ENCODE assay signal across 8 cellular contexts in genomic region chr16:19555186-19555937, GRCh38. TPM values are rescaled to one million over a fixed set of nuclear protein-coding genes. Genes with fewer than 3 reads are reported as not detected.
DNase-seq lines count a peak whose midpoint lies in the region; FAIRE-seq and TF ChIP-seq lines count a peak whose summit lies in the region.

VPS35L (plus strand) TSS chr16:19555703; CDS start chr16:19555730, 27 bp downstream.

- H2BK5ac ChIP-seq in H9 (ENCODE audit: insufficient read length, low read length), result no peak within 1 kb of the TSS

- H2BK15ac ChIP-seq in H9 (ENCODE audit: low read depth, low read length), result no peak within 1 kb of the TSS

- H3K79me2 ChIP-seq in H9 (ENCODE audit: insufficient read depth, low read length) (no peaks in the 10 kb centered on the region), neural cell (replicated peaks; ENCODE audit: insufficient read depth, low read length) (peaks cover 11% of the 10 kb centered on the region)

- no peaks in the 10 kb centered on the region for H4K20me1 ChIP-seq in H9 (ENCODE audit: control insufficient read depth, insufficient read depth, insufficient read length)
- H4K20me1 ChIP-seq in neural cell (ENCODE audit: insufficient read depth), result no peaks in the 10 kb centered on the region

- H3K36me3 ChIP-seq in MG63 (peaks cover 20% of the 10 kb centered on the region), neural cell (ENCODE audit: insufficient read depth, low read length) (peaks cover 5% of the 10 kb centered on the region), stomach (peaks cover 0 to 17% (median 16%) of the 10 kb centered on the region in 4 donors)

- no peak within 1 kb of the TSS for H3K23ac ChIP-seq in H9 (ENCODE audit: insufficient read length, low read depth, low read length)

- peak within 1 kb of the TSS; percentile 53 for H3K18ac ChIP-seq in H9 (ENCODE audit: insufficient read length, low read depth, low read length)

- peak within 1 kb of the TSS; percentile 84 for H3K14ac ChIP-seq in H9 (ENCODE audit: insufficient read depth, low read length)

- DNase-seq in H9 (peak; percentile 99), MG63 (peak; percentile 97), SIG-M5 (lab: John Stamatoyannopoulos, UW) (peak; percentile 81), activated gamma-delta T cell treated with Interleukin-2 at 50 U/mL for 16 hours (peak; percentile 96), fibroblast of the conjunctiva (ENCODE audit: low read depth) (peak; percentile 98), stomach (peak; percentile 97)

- peaks cover 16 to 17% of the 10 kb centered on the region in 2 experiments for H3K4me1 Mint-ChIP-seq in H9

- H2AFZ ChIP-seq in H9 (ENCODE audit: low read length), result no peak within 1 kb of the TSS
- peak within 1 kb of the TSS; percentile 97 for H2AFZ ChIP-seq in neural cell (ENCODE audit: low read depth, low read length)

- no peak within 1 kb of the TSS for H4K8ac ChIP-seq in H9 (replicated peaks; ENCODE audit: insufficient read length, low read depth, low read length)

- H3K4me2 ChIP-seq in H9 (ENCODE audit: insufficient read depth, insufficient read length, low read length) (peak within 1 kb of the TSS; percentile 58), neural cell (ENCODE audit: low read length) (peak within 1 kb of the TSS; percentile 78)

- peak; percentile 52 for TF ChIP-seq RAD21 in neural cell (conservative IDR thresholded peaks at IDR 0.05)

- H3T11ph ChIP-seq in H9 (ENCODE audit: low read length), result no peak within 1 kb of the TSS

- H3K9me3 ChIP-seq in H9 (ENCODE audit: control insufficient read depth, low read depth, low read length) (no peaks in the 10 kb centered on the region), MG63 (no peaks in the 10 kb centered on the region), neural cell (ENCODE audit: low read length) (no peaks in the 10 kb centered on the region), stomach (no peaks in the 10 kb centered on the region)

- H4K5ac ChIP-seq in H9 (ENCODE audit: insufficient read length, low read depth, low read length), result peak within 1 kb of the TSS; percentile 1

- TF ChIP-seq EP300 in neural cell (conservative IDR thresholded peaks at IDR 0.05; ENCODE audit: poor library complexity, severe bottlenecking), result no peak
- TF ChIP-seq EP300 in stomach (IDR thresholded peaks at IDR 0.05), result peak; percentile 11

- peak within 1 kb of the TSS; percentile 83 for H3K9ac ChIP-seq in H9 (ENCODE audit: extremely low read depth, insufficient read length, low read length)
- H3K9ac ChIP-seq in neural cell (ENCODE audit: low read length), result peak within 1 kb of the TSS; percentile 95

- H3K9me2 ChIP-seq in neural cell (ENCODE audit: insufficient read depth, low read length), result no peaks in the 10 kb centered on the region

- TF ChIP-seq CTCF in H9 (conservative IDR thresholded peaks at IDR 0.05) (peak; percentile 87), neural cell (IDR thresholded peaks at IDR 0.05; ENCODE audit: poor library complexity, severe bottlenecking) (peak; percentile 99), stomach (IDR thresholded peaks at IDR 0.05) (peak in 5 of 7 experiments; percentile 50 to 70 (median 63))

- no peaks in the 10 kb centered on the region for H3K27me3 Mint-ChIP-seq in H9 (ENCODE audit: low read depth)

- no peak within 1 kb of the TSS for H2BK12ac ChIP-seq in H9 (ENCODE audit: insufficient read length, low read depth, low read length)

- no peaks in the 10 kb centered on the region for H3K23me2 ChIP-seq in H9 (ENCODE audit: insufficient read length, low read depth, low read length, poor library complexity, severe bottlenecking)

- H3K56ac ChIP-seq in H9 (ENCODE audit: insufficient read length, low read depth, low read length), result peak within 1 kb of the TSS; percentile 32

- no peak within 1 kb of the TSS for H3K4ac ChIP-seq in H9 (ENCODE audit: low read depth, low read length)

- no peak within 1 kb of the TSS for H2BK20ac ChIP-seq in H9 (ENCODE audit: low read depth, low read length, poor library complexity, severe bottlenecking)

- H3F3A ChIP-seq in neural cell (ENCODE audit: insufficient read depth, low read length, poor library complexity, severe bottlenecking), result no peaks in the 10 kb centered on the region

- peak within 1 kb of the TSS; percentile 94 to 95 for H3K4me3 Mint-ChIP-seq in H9

- H3K27ac ChIP-seq in H9 (ENCODE audit: insufficient read length, low read depth, low read length) (peak within 1 kb of the TSS; percentile 57), neural cell (ENCODE audit: low read length) (peak within 1 kb of the TSS; percentile 92), stomach (peak within 1 kb of the TSS; percentile 84 to 90 (median 89))

- peaks cover 1 to 31% (median 4%) of the 10 kb centered on the region in 3 experiments; a peak in 4 of 7 replicates for H3K36me3 Mint-ChIP-seq in H9 (ENCODE audit: insufficient read depth in 1 of 3, low read depth in 3 of 3)

- no peaks in the 10 kb centered on the region; a peak in 1 of 5 replicates for H3K9me3 Mint-ChIP-seq in H9

- peak; percentile 97 for FAIRE-seq in G401.6 (lab: Jason Lieb, UNC)

- peak in 1 of 4 donors; percentile 8 for TF ChIP-seq POLR2A in stomach (IDR thresholded peaks at IDR 0.05)

- no peak within 1 kb of the TSS for H2AK5ac ChIP-seq in H9 (ENCODE audit: insufficient read length, low read length)

- H2BK120ac ChIP-seq in H9 (ENCODE audit: low read depth, low read length, poor library complexity, severe bottlenecking), result no peak within 1 kb of the TSS

- peak within 1 kb of the TSS; percentile 99 for H3K27ac Mint-ChIP-seq in H9

- H3K27me3 ChIP-seq in H9 (ENCODE audit: insufficient read depth, low read length) (no peaks in the 10 kb centered on the region), MG63 (no peaks in the 10 kb centered on the region), neural cell (ENCODE audit: insufficient read depth, low read depth, low read length) (no peaks in the 10 kb centered on the region), stomach (no peaks in the 10 kb centered on the region)

- H3K79me1 ChIP-seq in H9 (ENCODE audit: insufficient read depth, low read depth, low read length, poor library complexity, severe bottlenecking), result no peaks in the 10 kb centered on the region

- peak within 1 kb of the TSS; percentile 71 for H3K4me3 ChIP-seq in MG63
- H3K4me3 ChIP-seq in neural cell (ENCODE audit: low read length), result peak within 1 kb of the TSS; percentile 90
- peak within 1 kb of the TSS; percentile 65 to 80 (median 67) for H3K4me3 ChIP-seq in stomach

- no CpG with 5 or more reads among the region's 53 CpGs for WGBS in H9 (ENCODE audit: extremely low coverage, insufficient read length, low lambda C conversion rate)
- WGBS in stomach, 5 donors, result 0 to 1% (median 0%) methylated on average over 24 to 53 of the region's 53 CpGs

- H3K4me1 ChIP-seq in H9 (ENCODE audit: insufficient read depth, low read length), result no peaks in the 10 kb centered on the region
- peaks cover 5 to 29% (median 20%) of the 10 kb centered on the region in 4 donors for H3K4me1 ChIP-seq in stomach

- peak within 1 kb of the TSS; percentile 8 for H4K91ac ChIP-seq in H9 (ENCODE audit: insufficient read length, low read depth, low read length)

- intact Hi-C loops in stomach (cut with DNase I; ENCODE audit: low total_unique reads), result no loop called here

TF ChIP-seq in neural cell, 6 proteins besides CTCF, POLR2A, EP300 and RAD21:
- TF ChIP-seq REST (IDR thresholded peaks at IDR 0.05; ENCODE audit: borderline replicate concordance) (peak; percentile 59), SMC3 (conservative IDR thresholded peaks at IDR 0.05; ENCODE audit: poor library complexity) (peak; percentile 64), POLR2AphosphoS5 (IDR thresholded peaks at IDR 0.05) (peak; percentile 87), EZH2 (IDR thresholded peaks at IDR 0.05; ENCODE audit: borderline replicate concordance, insufficient read depth, low read length, poor library complexity, severe bottlenecking) (no peak), MXI1 (conservative IDR thresholded peaks at IDR 0.05; ENCODE audit: poor library complexity, severe bottlenecking) (peak; percentile 83), TAF1 (IDR thresholded peaks at IDR 0.05; ENCODE audit: low read depth) (peak; percentile 92)

RNA-seq across cellular contexts. Expression of gene VPS35L, which starts in this region (rescaled TPM):
- total RNA-seq in H9 (2021), result 58.4 and 59.2 TPM in 2 replicates
- total RNA-seq in MG63 (2014; rRNA removed; shearing (Covaris generic); ENCODE audit: low replicate concordance), result 6.7 and 7.6 TPM in 2 replicates
- polyA plus RNA-seq in neural cell, result 29.8 and 30.2 TPM in 2 replicates
- polyA minus RNA-seq in neural cell, result 54.9 and 57.0 TPM in 2 replicates
- 100 to 1,000 TPM in 1 of 5 donors, 10 to 100 TPM in 4; 15.2 to 205 (median 51.9) TPM for total RNA-seq in stomach
- 10 to 100 TPM; 16.0 to 25.8 (median 23.7) TPM for polyA plus RNA-seq in stomach

Comparison
In these comparisons a context has a peak if more than half of its experiments do, and no peak if none do; other contexts are left out.
1. Peak in every context shown above with its lines: DNase-seq, H3K4me3 ChIP-seq and H3K27ac ChIP-seq.